In genomic region chr15:78750974-78751601, GRCh38 we compare ENCODE assay signal across 8 cellular contexts.
DNase-seq lines count a peak whose midpoint lies in the region; ATAC-seq and TF ChIP-seq lines count a peak whose summit lies in the region.
"Not testable (repeated sequence)": the region's sequence is repeated elsewhere in the genome, so short reads cannot be mapped to it uniquely, and the experiment has no call there.

No MANE protein-coding gene starts in this region.

- H2BK12ac ChIP-seq in mesenchymal stem cell (ENCODE audit: low read length in 2 of 2) = not testable (repeated sequence)

- H3K4me2 ChIP-seq in mesenchymal stem cell (ENCODE audit: low read length, poor library complexity, severe bottlenecking) = peak overlapping the region; percentile 47

- not testable (repeated sequence) for H4K8ac ChIP-seq in mesenchymal stem cell (ENCODE audit: low read length)

- H2AFZ ChIP-seq in mesenchymal stem cell (ENCODE audit: low read depth, low read length) = not testable (repeated sequence)

- not testable (repeated sequence) for H3K23ac ChIP-seq in mesenchymal stem cell (ENCODE audit: low read length in 2 of 2)

- H3K27ac Mint-ChIP-seq in Caco-2 (ENCODE audit: unreplicated experiment) = not testable (repeated sequence)

- POLR2A ChIA-PET in Caco-2 (lab: Charles Lee) = not testable (repeated sequence)

- H3K4ac ChIP-seq in mesenchymal stem cell (ENCODE audit: low read depth in 1 of 2, low read length in 2 of 2) = not testable (repeated sequence)

- BruUV-seq in Caco-2 (replicated peaks; lab: Mats Ljungman, UMichigan) = not testable (repeated sequence)

- intact Hi-C loops in Caco-2 (cut with micrococcal nuclease; ENCODE audit: unreplicated experiment) = loop anchor here (10.0 kb wide), 1 partner anchor 64 kb away; the partner anchor contains the start of gene ADAMTS7

- WGBS in mesenchymal stem cell = 5% methylated on average over 25 of the region's 28 CpGs

- peak overlapping the region; percentile 11 for H3K9ac ChIP-seq in mesenchymal stem cell (ENCODE audit: low read length)

- not testable (repeated sequence) for H2AK5ac ChIP-seq in mesenchymal stem cell (ENCODE audit: low read length, severe bottlenecking)

- H2BK120ac ChIP-seq in mesenchymal stem cell (ENCODE audit: low read depth, low read length) = not testable (repeated sequence)

- peak; percentile 88 for ATAC-seq in GM21515 (IDR thresholded peaks at IDR 0.05; ENCODE audit: unreplicated experiment)

- H2BK5ac ChIP-seq in mesenchymal stem cell (ENCODE audit: low read depth, low read length, poor library complexity, severe bottlenecking) = not testable (repeated sequence)

- not testable (repeated sequence) for H3K9me3 Mint-ChIP-seq in Caco-2 (ENCODE audit: unreplicated experiment)

- H3K4me1 ChIP-seq in Caco-2 = not testable (repeated sequence)
- H3K4me1 ChIP-seq in mesenchymal stem cell (ENCODE audit: control insufficient read depth, insufficient read depth, low read depth, low read length) = peaks cover 21% of the 10 kb centered on the region

- H2BK15ac ChIP-seq in mesenchymal stem cell (ENCODE audit: low read depth, poor library complexity, severe bottlenecking) = not testable (repeated sequence)

- H3K14ac ChIP-seq in mesenchymal stem cell (ENCODE audit: low read length in 2 of 2) = not testable (repeated sequence)

- CTCF ChIA-PET in Caco-2 (lab: Charles Lee) = interaction anchor here (0.6 to 0.7 kb wide), 2 partner anchors 71 to 750 kb away, joined by 3 read pairs; no protein-coding TSS in a partner anchor

- not testable (repeated sequence) for H3K4me3 ChIP-seq in Caco-2 (ENCODE audit: low read depth, low read length)
- peak overlapping the region in 1 of 2 experiments; percentile 65 for H3K4me3 ChIP-seq in mesenchymal stem cell (ENCODE audit: insufficient read depth in 1 of 2, low read depth in 1 of 2, low read length in 2 of 2)

- not testable (repeated sequence) for H3K36me3 ChIP-seq in Caco-2 (ENCODE audit: control insufficient read depth, insufficient read depth, low read length); mesenchymal stem cell (ENCODE audit: control insufficient read depth in 1 of 2, insufficient read depth in 2 of 2, low read depth in 1 of 2, low read length in 2 of 2)

- H3K4me1 Mint-ChIP-seq in Caco-2 (ENCODE audit: low read depth, unreplicated experiment) = not testable (repeated sequence)

- H3K36me3 Mint-ChIP-seq in Caco-2 (ENCODE audit: insufficient read depth, unreplicated experiment) = not testable (repeated sequence)

- H3K27ac ChIP-seq in mesenchymal stem cell (ENCODE audit: low read length, poor library complexity, severe bottlenecking) = not testable (repeated sequence)

- H3K27me3 Mint-ChIP-seq in Caco-2 (ENCODE audit: insufficient read depth, unreplicated experiment) = not testable (repeated sequence)

- H4K91ac ChIP-seq in mesenchymal stem cell (ENCODE audit: low read length) = not testable (repeated sequence)

- H3K79me1 ChIP-seq in mesenchymal stem cell (replicated peaks; ENCODE audit: low read length, poor library complexity, severe bottlenecking) = not testable (repeated sequence)

- DNase-seq in Caco-2 = peak; percentile 81 to 88
- peak; percentile 83 for DNase-seq in HT1080 (ENCODE audit: low read depth)
- DNase-seq in NK-92 treated with Interleukin-12 subunit alpha and Interleukin-12 subunit beta, amount 100 ng/mL, for 24 hours (lab: John Stamatoyannopoulos, UW) = peak; percentile 71
- peak; percentile 80 to 81 for DNase-seq in activated CD8-positive, alpha-beta memory T cell treated with anti-CD3 and anti-CD28 coated beads for 4 hours (ENCODE audit: low read depth in 2 of 2)
- DNase-seq in effector CD8-positive, alpha-beta T cell (lab: John Stamatoyannopoulos, UW) = peak; percentile 91
- peak; percentile 81 for DNase-seq in mesenchymal stem cell
- peak; percentile 74 for DNase-seq in stimulated activated CD8-positive, alpha-beta memory T cell treated with anti-CD3 and anti-CD28 coated beads, Interleukin-12 subunit alpha, Interleukin-12 subunit beta, amount 100 ng/mL, for 4 hours (ENCODE audit: low read depth)

- H3K4me3 Mint-ChIP-seq in Caco-2 (ENCODE audit: unreplicated experiment) = not testable (repeated sequence)

- H3K9me3 ChIP-seq in Caco-2; mesenchymal stem cell (ENCODE audit: control insufficient read depth, low read length): not testable (repeated sequence)

- TF ChIP-seq CTCF in Caco-2 (IDR thresholded peaks at IDR 0.05; ENCODE audit: insufficient read depth in 1 of 2, low read depth in 1 of 2, low read length in 1 of 2, severe bottlenecking in 1 of 2, unreplicated experiment in 1 of 2) = peak; percentile 50 to 63

- H3K18ac ChIP-seq in mesenchymal stem cell (ENCODE audit: low read depth in 1 of 2, low read length in 2 of 2) = not testable (repeated sequence)

- not testable (repeated sequence) for H3K27me3 ChIP-seq in Caco-2 (replicated peaks; ENCODE audit: control insufficient read depth, insufficient read depth, low read length); mesenchymal stem cell (ENCODE audit: control insufficient read depth in 1 of 2, insufficient read depth in 1 of 2, low read length in 2 of 2)
